Comparison of ENCODE assay signal across 12 cellular contexts in genomic region chr3:150097588-150097890, GRCh38.
DNase-seq lines count a peak whose midpoint lies in the region; ATAC-seq, FAIRE-seq and TF ChIP-seq lines count a peak whose summit lies in the region.
"Had no signal": no experiment of that assay in that cellular context is flagged by ENCODE, and none has a peak within 500 bp of the region (broad histone marks: within the 10 kb centered on the region; RNA-seq: fewer than 3 reads in every experiment).

No MANE protein-coding gene starts in this region.

- no peak overlapping the region for H2BK120ac ChIP-seq in mesendoderm (ENCODE audit: low read depth, low read length)

- no peak overlapping the region for H3K9ac ChIP-seq in mesendoderm (ENCODE audit: low read length)

- no peak for DNase-seq in GM12891 (ENCODE audit: insufficient read length, low spot score)
- DNase-seq in mesendoderm, result no peak
- DNase-seq in CD4-positive, alpha-beta memory T cell, result no peak
- DNase-seq in spleen, result no peak
- no peak for DNase-seq in DMS79 treated with DMSO at 0.1 percent for 48 hours (lab: John Stamatoyannopoulos, UW)
- no peak for DNase-seq in OCI-M2 (lab: John Stamatoyannopoulos, UW; ENCODE audit: unreplicated experiment)
- DNase-seq: COR-L47; stimulated activated CD4-positive, alpha-beta T cell treated with anti-CD3 and anti-CD28 coated beads, Interleukin-1b, Interleukin-23, amount 100 ng/mL, for 48 hours; tibial artery; WERI-Rb-1 had no signal

- H3K4me1 Mint-ChIP-seq in CD4-positive, alpha-beta memory T cell, result peaks cover 0 to 2% (median 0%) of the 10 kb centered on the region in 4 donors

- H3K4me2 ChIP-seq in mesendoderm (ENCODE audit: low read length), result no peak overlapping the region

- no peak for FAIRE-seq in GM12891 (lab: Jason Lieb, UNC)

- no CpG with 5 or more reads among the region's 4 CpGs for WGBS in mesendoderm (ENCODE audit: extremely low coverage, insufficient coverage, low lambda C conversion rate)
- WGBS in spleen, 5 donors, result 79 to 95% (median 85%) methylated on average over 4 of the region's 4 CpGs

- H3K27ac Mint-ChIP-seq in CD4-positive, alpha-beta memory T cell, result no peak overlapping the region

- no peaks in the 10 kb centered on the region for H3K79me2 ChIP-seq in mesendoderm (ENCODE audit: control insufficient read depth, insufficient read depth, low read length)

- H3K9me3 ChIP-seq in CD4-positive, alpha-beta memory T cell (ENCODE audit: control insufficient read depth in 1 of 2, low read length in 2 of 2), result no peaks in the 10 kb centered on the region
- H3K9me3 ChIP-seq in spleen, result peaks cover 0 to 18% (median 6%) of the 10 kb centered on the region in 8 donors

- no peak overlapping the region for H3K4ac ChIP-seq in mesendoderm (ENCODE audit: low read depth, low read length)

- H3K27me3 Mint-ChIP-seq in CD4-positive, alpha-beta memory T cell, result peaks cover 2% of the 10 kb centered on the region in 2 donors

- TF ChIP-seq POLR2A in GM12891 (IDR thresholded peaks at IDR 0.05; ENCODE audit: low read depth, low read length), result no peak
- no peak for TF ChIP-seq POLR2A in spleen (IDR thresholded peaks at IDR 0.05)

- H3K23ac ChIP-seq in mesendoderm (ENCODE audit: low read length), result no peak overlapping the region

- no peak overlapping the region for H3K56ac ChIP-seq in mesendoderm (ENCODE audit: low read length)

- H3K27ac ChIP-seq in mesendoderm (ENCODE audit: low read depth, low read length), result peak overlapping the region; percentile 45
- no peak overlapping the region for H3K27ac ChIP-seq in CD4-positive, alpha-beta memory T cell (ENCODE audit: low read depth, low read length)
- H3K27ac ChIP-seq in spleen, result no peak overlapping the region
- H3K27ac ChIP-seq: WERI-Rb-1 had no signal

- no peak overlapping the region for H2AK5ac ChIP-seq in mesendoderm (ENCODE audit: low read length)

- no peaks in the 10 kb centered on the region for H3K36me3 Mint-ChIP-seq in CD4-positive, alpha-beta memory T cell

- no peak overlapping the region for H2BK5ac ChIP-seq in mesendoderm (ENCODE audit: low read length)

- H3K18ac ChIP-seq in mesendoderm (ENCODE audit: low read length), result no peak overlapping the region

- H3K4me1 ChIP-seq in mesendoderm (ENCODE audit: control insufficient read depth, low read depth, low read length) (peaks cover 11% of the 10 kb centered on the region), spleen (no peaks in the 10 kb centered on the region)
- no peaks in the 10 kb centered on the region for H3K4me1 ChIP-seq in CD4-positive, alpha-beta memory T cell (ENCODE audit: insufficient read depth, low read length)

- H3K36me3 ChIP-seq in mesendoderm (ENCODE audit: control insufficient read depth, insufficient read depth, low read length) (no peaks in the 10 kb centered on the region), spleen (no peaks in the 10 kb centered on the region)
- no peaks in the 10 kb centered on the region for H3K36me3 ChIP-seq in CD4-positive, alpha-beta memory T cell (ENCODE audit: insufficient read depth, low read length)
- H3K36me3 ChIP-seq: tibial artery, WERI-Rb-1 had no signal

- H3K27me3 ChIP-seq in mesendoderm (ENCODE audit: insufficient read depth, low read length, poor library complexity), result no peaks in the 10 kb centered on the region
- H3K27me3 ChIP-seq in CD4-positive, alpha-beta memory T cell (ENCODE audit: insufficient read depth, low read length), result no peaks in the 10 kb centered on the region
- no peaks in the 10 kb centered on the region for H3K27me3 ChIP-seq in spleen (replicated peaks in 1 of 7)
- H3K27me3 ChIP-seq: tibial artery had no signal

- H3K79me1 ChIP-seq in mesendoderm (ENCODE audit: low read length), result no peaks in the 10 kb centered on the region

- ATAC-seq in HG02798 (IDR thresholded peaks at IDR 0.05; ENCODE audit: poor library complexity, unreplicated experiment) (peak; percentile 57), SK-N-SH treated with all-trans-retinoic acid at 6 μM for 48 hours (peak; percentile 62)

- POLR2A ChIA-PET in CD4-positive, alpha-beta memory T cell (lab: Charles Lee; ENCODE audit: partially characterized antibody), result no interaction called here

- H4K8ac ChIP-seq in mesendoderm (ENCODE audit: low read depth, low read length), result no peak overlapping the region

- no peak overlapping the region for H3K4me3 Mint-ChIP-seq in CD4-positive, alpha-beta memory T cell

- no peak overlapping the region for H3K4me3 ChIP-seq in mesendoderm (ENCODE audit: low read length)
- H3K4me3 ChIP-seq in CD4-positive, alpha-beta memory T cell (ENCODE audit: low read length in 2 of 2), result no peak overlapping the region
- H3K4me3 ChIP-seq in spleen, result no peak overlapping the region
- H3K4me3 ChIP-seq: tibial artery had no signal

- H3K9me3 Mint-ChIP-seq in CD4-positive, alpha-beta memory T cell, result peaks cover 0 to 4% (median 0%) of the 10 kb centered on the region in 8 donors

- CTCF ChIA-PET in CD4-positive, alpha-beta memory T cell (lab: Charles Lee; ENCODE audit: partially characterized antibody), result no interaction called here

- intact Hi-C loops in CD4-positive, alpha-beta memory T cell (cut with micrococcal nuclease), result no loop called here
- intact Hi-C loops in spleen (cut with DNase I; ENCODE audit: low total_unique reads), result no loop called here

- TF ChIP-seq CTCF in spleen (IDR thresholded peaks at IDR 0.05 in 8 of 11, conservative IDR thresholded peaks at IDR 0.05 in 3 of 11), result no peak

- H4K5ac ChIP-seq in mesendoderm (ENCODE audit: low read length), result no peak overlapping the region

- H2BK15ac ChIP-seq in mesendoderm (replicated peaks; ENCODE audit: low read depth), result no peak overlapping the region

TF ChIP-seq in GM12891, 5 proteins besides CTCF, POLR2A, EP300 and RAD21:
- TF ChIP-seq SPI1 (IDR thresholded peaks at IDR 0.05; ENCODE audit: low read depth, low read length) (0 out of 2 replicates have a peak, but pooled peaks have one; percentile 9), TAF1 (IDR thresholded peaks at IDR 0.05; ENCODE audit: low read depth, low read length) (no peak), POLR2AphosphoS5 (IDR thresholded peaks at IDR 0.05; ENCODE audit: low read depth, low read length) (no peak), PAX5 (IDR thresholded peaks at IDR 0.05; ENCODE audit: insufficient read depth, low read length, severe bottlenecking) (no peak), POU2F2 (IDR thresholded peaks at IDR 0.05; ENCODE audit: low read depth, low read length) (no peak)

TF ChIP-seq in SK-N-SH treated with all-trans-retinoic acid at 6 μM for 48 hours, 23 proteins besides CTCF, POLR2A, EP300 and RAD21:
- no peak for TF ChIP-seq ZC3H10 (CRISPR knock-in tag; IDR thresholded peaks at IDR 0.05)
- TF ChIP-seq ARNTL (CRISPR knock-in tag; IDR thresholded peaks at IDR 0.05; ENCODE audit: borderline replicate concordance, low read depth), result no peak
- no peak for TF ChIP-seq GLIS3 (CRISPR knock-in tag; IDR thresholded peaks at IDR 0.05)
- TF ChIP-seq CSDC2 (CRISPR knock-in tag; IDR thresholded peaks at IDR 0.05), result no peak
- TF ChIP-seq, protein P1, sequence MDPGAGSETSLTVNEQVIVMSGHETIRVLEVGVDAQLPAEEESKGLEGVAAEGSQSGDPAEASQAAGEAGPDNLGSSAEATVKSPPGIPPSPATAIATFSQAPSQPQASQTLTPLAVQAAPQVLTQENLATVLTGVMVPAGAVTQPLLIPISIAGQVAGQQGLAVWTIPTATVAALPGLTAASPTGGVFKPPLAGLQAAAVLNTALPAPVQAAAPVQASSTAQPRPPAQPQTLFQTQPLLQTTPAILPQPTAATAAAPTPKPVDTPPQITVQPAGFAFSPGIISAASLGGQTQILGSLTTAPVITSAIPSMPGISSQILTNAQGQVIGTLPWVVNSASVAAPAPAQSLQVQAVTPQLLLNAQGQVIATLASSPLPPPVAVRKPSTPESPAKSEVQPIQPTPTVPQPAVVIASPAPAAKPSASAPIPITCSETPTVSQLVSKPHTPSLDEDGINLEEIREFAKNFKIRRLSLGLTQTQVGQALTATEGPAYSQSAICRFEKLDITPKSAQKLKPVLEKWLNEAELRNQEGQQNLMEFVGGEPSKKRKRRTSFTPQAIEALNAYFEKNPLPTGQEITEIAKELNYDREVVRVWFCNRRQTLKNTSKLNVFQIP (CRISPR knock-in tag; IDR thresholded peaks at IDR 0.05; ENCODE audit: borderline replicate concordance, low read depth), result no peak
- TF ChIP-seq PPARA (CRISPR knock-in tag; IDR thresholded peaks at IDR 0.05; ENCODE audit: borderline replicate concordance), result no peak
- TF ChIP-seq ZFP3 (CRISPR knock-in tag; IDR thresholded peaks at IDR 0.05), result no peak
- TF ChIP-seq OSR1 (CRISPR knock-in tag; IDR thresholded peaks at IDR 0.05), result no peak
- no peak for TF ChIP-seq ZNF8 (CRISPR knock-in tag; IDR thresholded peaks at IDR 0.05)
